ENCODE assay signal across 11 cellular contexts in the genomic region with DNA sequence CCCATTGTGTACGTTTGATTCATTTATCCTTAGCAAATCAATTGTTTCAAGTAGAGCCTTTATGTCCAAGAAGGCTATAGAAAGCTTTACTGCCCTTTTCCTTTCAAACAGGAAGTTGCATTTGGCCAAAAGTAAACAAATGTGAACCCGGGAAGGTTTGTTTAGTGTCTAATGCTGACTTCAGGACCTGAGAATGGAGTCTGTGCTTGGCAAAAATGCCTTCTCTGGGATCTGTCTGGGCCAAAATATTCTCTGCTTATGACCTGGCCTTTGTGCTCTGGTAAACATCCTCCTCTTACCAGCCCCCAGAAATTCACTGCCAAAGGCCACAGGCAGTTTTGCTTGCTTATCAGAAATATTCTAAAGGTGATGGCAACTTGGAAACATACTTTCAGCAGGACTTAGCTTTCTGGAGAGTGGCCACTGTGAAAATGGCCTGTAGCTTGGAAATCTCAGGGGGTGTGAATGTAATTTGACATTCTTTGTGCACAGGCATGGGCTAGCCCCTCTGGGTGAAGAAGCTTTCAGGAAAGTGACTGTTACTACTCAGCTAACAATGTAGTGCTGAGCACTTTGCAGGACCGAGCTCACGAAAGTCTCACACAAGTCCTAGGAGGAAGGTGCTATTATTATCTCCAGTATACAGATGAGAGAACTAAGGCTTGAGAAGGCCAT.
DNase-seq lines count a peak whose midpoint lies in the region; ATAC-seq, FAIRE-seq and TF ChIP-seq lines count a peak whose summit lies in the region.
"Had no signal": no experiment of that assay in that cellular context is flagged by ENCODE, and none has a peak within 500 bp of the region (broad histone marks: within the 10 kb centered on the region; RNA-seq: fewer than 3 reads in every experiment).

No MANE protein-coding gene starts in this region.

- H3K27me3 ChIP-seq in heart left ventricle (no peaks in the 10 kb centered on the region), lung (ENCODE audit: control insufficient read depth, insufficient read depth) (no peaks in the 10 kb centered on the region)

- H3K4me1 ChIP-seq in heart left ventricle: peaks cover 10 to 81% (median 39%) of the 10 kb centered on the region in 12 donors
- H3K4me1 ChIP-seq in lung (ENCODE audit: control insufficient read depth in 2 of 2, insufficient read depth in 2 of 2, low read length in 2 of 2): peaks cover 8 to 26% of the 10 kb centered on the region in 2 donors
- H3K4me1 ChIP-seq in urinary bladder (ENCODE audit: insufficient read depth): peaks cover 2% of the 10 kb centered on the region

- intact Hi-C loops in heart left ventricle (cut with DNase I): loop anchor here in 1 of 10 donors (5.0 kb wide), 1 partner anchor 44 kb away; no protein-coding TSS in a partner anchor
- intact Hi-C loops in left cardiac atrium (cut with DNase I): no loop called here

- TF ChIP-seq CTCF in heart left ventricle (IDR thresholded peaks at IDR 0.05): no peak
- TF ChIP-seq CTCF in cardiac fibroblast (IDR thresholded peaks at IDR 0.05; ENCODE audit: low read depth, low read length): no peak
- TF ChIP-seq CTCF in lung (IDR thresholded peaks at IDR 0.05; ENCODE audit: control extremely low read depth, extremely low read depth): no peak

- H3K9me3 ChIP-seq in heart left ventricle (no peaks in the 10 kb centered on the region), lung (ENCODE audit: control insufficient read depth in 2 of 2, insufficient read depth in 1 of 2, low read length in 1 of 2) (no peaks in the 10 kb centered on the region)

- DNase-seq in heart left ventricle (no peak), left cardiac atrium (no peak), cardiac fibroblast (ENCODE audit: low read depth in 2 of 2) (peak; percentile 54), lung (ENCODE audit: low spot score) (no peak), H54 (ENCODE audit: insufficient read length, low spot score) (no peak)
- DNase-seq: activated CD4-positive, alpha-beta T cell treated with anti-CD3 and anti-CD28 coated beads, Interleukin-2, amount 50 U/mL, for 4 hours; NCI-H510A treated with DMSO at 0.1 percent for 48 hours; stimulated activated naive CD8-positive, alpha-beta T cell treated with anti-CD3 and anti-CD28 coated beads, Interleukin-15, amount 100 ng/mL, for 72 hours had no signal

- H3K4me3 ChIP-seq in heart left ventricle: no peak overlapping the region
- no peak overlapping the region for H3K4me3 ChIP-seq in cardiac fibroblast (replicated peaks in 1 of 2; ENCODE audit: low read depth in 2 of 2, low read length in 2 of 2)
- no peak overlapping the region for H3K4me3 ChIP-seq in lung
- no peak overlapping the region for H3K4me3 ChIP-seq in urinary bladder (ENCODE audit: low read depth, low read length)

- TF ChIP-seq POLR2A in heart left ventricle (IDR thresholded peaks at IDR 0.05) (no peak), H54 (IDR thresholded peaks at IDR 0.05; ENCODE audit: low read depth, low read length) (no peak)

- H3K27ac ChIP-seq in heart left ventricle (peak overlapping the region; percentile 13 to 78 (median 61)), lung (ENCODE audit: low read depth in 1 of 2, low read length in 1 of 2) (peak overlapping the region; percentile 11 to 83), urinary bladder (ENCODE audit: low read depth) (peak overlapping the region; percentile 42)

- no peak for ATAC-seq in heart left ventricle
- ATAC-seq in left cardiac atrium: no peak
- ATAC-seq in lung (ENCODE audit: insufficient read depth, low FRiP score): no peak
- no peak for ATAC-seq in HG03175 (IDR thresholded peaks at IDR 0.05; ENCODE audit: unreplicated experiment)
- ATAC-seq in GM21723 (IDR thresholded peaks at IDR 0.05; ENCODE audit: unreplicated experiment): no peak
- ATAC-seq: stimulated activated naive CD8-positive, alpha-beta T cell treated with anti-CD3 and anti-CD28 coated beads, Interleukin-15, amount 100 ng/mL, for 72 hours had no signal

- 37 to 53% (median 44%) methylated on average over 4 of the region's 4 CpGs for WGBS in heart left ventricle, 4 donors
- WGBS in lung, 2 donors: 31 to 52% methylated on average over 4 of the region's 4 CpGs
- WGBS in urinary bladder: 44% methylated on average over 4 of the region's 4 CpGs

- H3K36me3 ChIP-seq in heart left ventricle (no peaks in the 10 kb centered on the region), lung (ENCODE audit: control insufficient read depth in 2 of 2, insufficient read depth in 2 of 2, low read length in 2 of 2) (no peaks in the 10 kb centered on the region), urinary bladder (ENCODE audit: insufficient read depth) (no peaks in the 10 kb centered on the region)

- no peak for FAIRE-seq in H54 (lab: Jason Lieb, UNC)

Comparison
In these comparisons a context has a peak if more than half of its experiments do, and no peak if none do; other contexts are left out.
1. DNase-seq: peak in cardiac fibroblast (2 of 2); none in heart left ventricle (0 of 5), left cardiac atrium (single experiment), lung (single experiment) and H54 (single experiment).
2. Peak in every context shown above with its lines, with median percentiles within 50 percentile points of each other: H3K27ac ChIP-seq.